ENCODE assay signal across 23 cellular contexts in the genomic region with DNA sequence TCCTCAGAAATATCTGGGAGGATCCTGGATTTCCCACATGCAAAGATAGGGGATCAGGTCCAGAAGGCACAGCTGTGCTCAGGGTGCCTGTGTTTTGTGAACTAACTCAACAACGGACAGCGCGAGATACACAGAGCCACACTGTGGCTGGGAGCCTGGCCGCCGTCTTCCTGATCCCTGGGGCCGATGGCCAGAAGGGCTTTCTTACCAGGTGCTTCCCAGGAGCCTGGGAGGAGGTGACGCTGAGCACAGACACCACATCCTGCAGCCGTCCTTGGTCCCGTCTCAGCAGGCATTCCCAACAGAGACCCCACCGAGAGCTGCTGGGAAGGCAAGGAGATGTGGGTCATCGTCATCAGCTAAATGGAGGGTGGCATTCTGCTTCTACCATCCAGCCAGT.
DNase-seq lines count a peak whose midpoint lies in the region; ATAC-seq, FAIRE-seq and TF ChIP-seq lines count a peak whose summit lies in the region.
"Had no signal": no experiment of that assay in that cellular context is flagged by ENCODE, and none has a peak within 500 bp of the region (broad histone marks: within the 10 kb centered on the region; RNA-seq: fewer than 3 reads in every experiment).

No MANE protein-coding gene starts in this region.

- H3K27me3 ChIP-seq in BLaER1 (peaks cover 38% of the 10 kb centered on the region), astrocyte (ENCODE audit: insufficient read depth, low read length) (peaks cover 21% of the 10 kb centered on the region), layer of hippocampus (ENCODE audit: control insufficient read depth, insufficient read depth, low read length) (no peaks in the 10 kb centered on the region), gastrocnemius medialis (no peaks in the 10 kb centered on the region)
- H3K27me3 ChIP-seq: ascending aorta had no signal

- no peak overlapping the region for H2AFZ ChIP-seq in astrocyte (ENCODE audit: low read depth, low read length)

- TF ChIP-seq POLR2A in gastrocnemius medialis (IDR thresholded peaks at IDR 0.05) = no peak

- FAIRE-seq in astrocyte (lab: Jason Lieb, UNC) = no peak

- ATAC-seq in gastrocnemius medialis (no peak), GM19397 (IDR thresholded peaks at IDR 0.05; ENCODE audit: unreplicated experiment) (no peak)
- ATAC-seq: naive thymus-derived CD8-positive, alpha-beta T cell had no signal

- no peaks in the 10 kb centered on the region for H3K36me3 ChIP-seq in BLaER1
- no peaks in the 10 kb centered on the region for H3K36me3 ChIP-seq in astrocyte (ENCODE audit: insufficient read depth, low read length)
- no peaks in the 10 kb centered on the region for H3K36me3 ChIP-seq in gastrocnemius medialis
- H3K36me3 ChIP-seq: ascending aorta had no signal

- H3K9me3 ChIP-seq in BLaER1 (no peaks in the 10 kb centered on the region), astrocyte (ENCODE audit: insufficient read depth, low read depth, low read length) (no peaks in the 10 kb centered on the region), gastrocnemius medialis (no peaks in the 10 kb centered on the region)
- H3K9me3 ChIP-seq: ascending aorta had no signal

- no peaks in the 10 kb centered on the region for H3K36me3 Mint-ChIP-seq in astrocyte (ENCODE audit: low read depth, unreplicated experiment)
- H3K36me3 Mint-ChIP-seq: CD8-positive, alpha-beta memory T cell; naive thymus-derived CD8-positive, alpha-beta T cell had no signal

- H3K9me3 Mint-ChIP-seq in astrocyte (ENCODE audit: unreplicated experiment) = no peaks in the 10 kb centered on the region

- H4K20me1 ChIP-seq in BLaER1 = peaks cover 6% of the 10 kb centered on the region; the same call in 1 of the 2 replicates
- H4K20me1 ChIP-seq in astrocyte (ENCODE audit: insufficient read depth, low read length) = no peaks in the 10 kb centered on the region

- no peak overlapping the region for H3K27ac ChIP-seq in BLaER1
- peak overlapping the region; percentile 73 for H3K27ac ChIP-seq in astrocyte (ENCODE audit: low read depth, low read length)
- H3K27ac ChIP-seq in layer of hippocampus (ENCODE audit: low read depth, low read length) = peak overlapping the region; percentile 81
- H3K27ac ChIP-seq in gastrocnemius medialis = peak overlapping the region in 3 of 4 donors; percentile 74 to 82 (median 78)
- H3K27ac ChIP-seq: ascending aorta had no signal

- peaks cover 25% of the 10 kb centered on the region for H3K27me3 Mint-ChIP-seq in astrocyte (ENCODE audit: low read depth, unreplicated experiment)

- H3K9ac ChIP-seq in BLaER1 = no peak overlapping the region
- H3K9ac ChIP-seq in astrocyte (ENCODE audit: low read length) = no peak overlapping the region

- H3K4me1 Mint-ChIP-seq in astrocyte (ENCODE audit: low read depth, unreplicated experiment) = peaks cover 55% of the 10 kb centered on the region
- H3K4me1 Mint-ChIP-seq: CD8-positive, alpha-beta memory T cell had no signal

- no peak overlapping the region for H3K4me3 Mint-ChIP-seq in astrocyte (ENCODE audit: unreplicated experiment)
- H3K4me3 Mint-ChIP-seq: H9; naive thymus-derived CD8-positive, alpha-beta T cell had no signal

- no peak for DNase-seq in astrocyte (ENCODE audit: low read depth)
- no peak for DNase-seq in gastrocnemius medialis
- no peak for DNase-seq in stimulated activated CD4-positive, alpha-beta T cell treated with anti-CD3 and anti-CD28 coated beads, Interleukin-15, amount 100 ng/mL, for 24 hours
- no peak for DNase-seq in activated effector memory CD4-positive, alpha-beta T cell treated with Interleukin-2 at 50 U/mL for 16 hours
- DNase-seq in activated CD4-positive, CD25-positive, alpha-beta regulatory T cell (lab: John Stamatoyannopoulos, UW) = no peak
- DNase-seq: activated CD4-positive, alpha-beta T cell treated with anti-CD3 and anti-CD28 coated beads, Interleukin-2, amount 50 U/mL, for 4 hours; activated naive CD4-positive, alpha-beta T cell; activated T-cell treated with anti-CD3 and anti-CD28 coated beads for 4 hours; CD8-positive, alpha-beta memory T cell; foreskin melanocyte; H9; KG1; MV-4-11; naive thymus-derived CD8-positive, alpha-beta T cell; NCI-H2081; NCI-H510A; RPMI8226; T-helper 1 cell had no signal

- H3K27ac Mint-ChIP-seq in astrocyte (ENCODE audit: unreplicated experiment) = no peak overlapping the region
- H3K27ac Mint-ChIP-seq: CD8-positive, alpha-beta memory T cell; H9; naive thymus-derived CD8-positive, alpha-beta T cell had no signal

- H3K4me3 ChIP-seq in BLaER1 = no peak overlapping the region
- H3K4me3 ChIP-seq in astrocyte (ENCODE audit: insufficient read depth, low read depth, low read length) = no peak overlapping the region
- H3K4me3 ChIP-seq in gastrocnemius medialis = no peak overlapping the region
- H3K4me3 ChIP-seq: ascending aorta, coronary artery had no signal

- H3K4me2 ChIP-seq in BLaER1 (peak overlapping the region; percentile 98), astrocyte (ENCODE audit: low read length) (peak overlapping the region; percentile 73)

- H3K4me1 ChIP-seq in BLaER1 (peaks cover 100% of the 10 kb centered on the region), astrocyte (ENCODE audit: insufficient read depth, low read length) (peaks cover 27% of the 10 kb centered on the region), gastrocnemius medialis (peaks cover 14 to 36% of the 10 kb centered on the region in 2 donors)

- TF ChIP-seq CTCF in astrocyte (IDR thresholded peaks at IDR 0.05; ENCODE audit: insufficient read depth, low read depth, low read length) (no peak), gastrocnemius medialis (IDR thresholded peaks at IDR 0.05 in 4 of 5, conservative IDR thresholded peaks at IDR 0.05 in 1 of 5) (no peak)

- H3K79me2 ChIP-seq in astrocyte (ENCODE audit: insufficient read depth, low read length) = no peaks in the 10 kb centered on the region

- in situ Hi-C loops in gastrocnemius medialis (cut with MboI; ENCODE audit: low sequenced_read_pairs in 4 of 4) = no loop called here

- intact Hi-C loops in gastrocnemius medialis (cut with DNase I; ENCODE audit: low total_unique reads) = no loop called here
